In genomic region chr1:230205719-230206198, GRCh38 we compare ENCODE assay signal across 1 cellular context.
A peak's percentile ranks its signal among the peaks of the same experiment; 100 is the strongest.
TF ChIP-seq lines count a peak whose summit lies in the region.

No MANE protein-coding gene starts in this region.

TF ChIP-seq in K562, 482 proteins besides CTCF, POLR2A, EP300 and RAD21 (continued from another document and continues in another):
- no peak for TF ChIP-seq ZNF407 (IDR thresholded peaks at IDR 0.05; ENCODE audit: low read depth)
- TF ChIP-seq NFATC3 (IDR thresholded peaks at IDR 0.05), result no peak
- TF ChIP-seq CUX1 (CRISPR knock-in tag; IDR thresholded peaks at IDR 0.05), result 0 out of 2 replicates have a peak, but pooled peaks have one; percentile 44
- peak; percentile 80; the same call in 1 of the 2 replicates for TF ChIP-seq ZBTB7A (IDR thresholded peaks at IDR 0.05; ENCODE audit: borderline replicate concordance, control insufficient read depth, low read depth, low read length)
- TF ChIP-seq ZBTB34 (CRISPR knock-in tag; IDR thresholded peaks at IDR 0.05), result no peak
- TF ChIP-seq ZNF696 (CRISPR knock-in tag; conservative IDR thresholded peaks at IDR 0.05), result no peak
- no peak for TF ChIP-seq ZNF277 (CRISPR knock-in tag; IDR thresholded peaks at IDR 0.05; ENCODE audit: borderline replicate concordance)
- no peak for TF ChIP-seq POLR3A (IDR thresholded peaks at IDR 0.05; ENCODE audit: borderline replicate concordance, extremely low read depth, insufficient read depth, insufficient read length)
- no peak for TF ChIP-seq SMC3 (conservative IDR thresholded peaks at IDR 0.05; ENCODE audit: insufficient read depth, low read depth, low read length)
- TF ChIP-seq JUN (IDR thresholded peaks at IDR 0.05; ENCODE audit: borderline replicate concordance, low read depth, low read length), result no peak
- no peak for TF ChIP-seq JUN (CRISPR knock-in tag; IDR thresholded peaks at IDR 0.05; ENCODE audit: borderline replicate concordance)
- no peak for TF ChIP-seq ZNF347 (CRISPR knock-in tag; IDR thresholded peaks at IDR 0.05; ENCODE audit: low read depth)
- no peak for TF ChIP-seq SNAPC5 (CRISPR knock-in tag; IDR thresholded peaks at IDR 0.05)
- no peak for TF ChIP-seq MED1 (CRISPR knock-in tag; IDR thresholded peaks at IDR 0.05; ENCODE audit: borderline replicate concordance)
- TF ChIP-seq NFYB (IDR thresholded peaks at IDR 0.05; ENCODE audit: extremely low read depth, insufficient read length), result no peak
- TF ChIP-seq BRF1 (IDR thresholded peaks at IDR 0.05; ENCODE audit: borderline replicate concordance, extremely low read depth, insufficient read length), result no peak
- no peak for TF ChIP-seq ATF2 (CRISPR knock-in tag; IDR thresholded peaks at IDR 0.05)
- peak; percentile 67; the same call in 1 of the 2 replicates for TF ChIP-seq PYGO2 (tag; IDR thresholded peaks at IDR 0.05)
- peak; percentile 53; the same call in 1 of the 2 replicates for TF ChIP-seq BCOR (IDR thresholded peaks at IDR 0.05)
- peak; percentile 24; the same call in 1 of the 2 replicates for TF ChIP-seq ZFX (CRISPR knock-in tag; IDR thresholded peaks at IDR 0.05)
- no peak for TF ChIP-seq ADNP (tag; IDR thresholded peaks at IDR 0.05)
- TF ChIP-seq MTA1 (IDR thresholded peaks at IDR 0.05; ENCODE audit: borderline replicate concordance), result no peak
- TF ChIP-seq NR0B1 (IDR thresholded peaks at IDR 0.05; ENCODE audit: partially characterized antibody), result no peak
- peak; percentile 63; the same call in 1 of the 2 replicates for TF ChIP-seq ZNF592 (IDR thresholded peaks at IDR 0.05)
- no peak for TF ChIP-seq MCM7 (IDR thresholded peaks at IDR 0.05)
- TF ChIP-seq CREB3 (tag; conservative IDR thresholded peaks at IDR 0.05; ENCODE audit: low read depth), result no peak
- no peak for TF ChIP-seq RFX1 (IDR thresholded peaks at IDR 0.05)
